Comparison of ENCODE assay signal across 15 cellular contexts in genomic region chr18:60541661-60542060, GRCh38.
"Had no signal": no experiment of that assay in that cellular context is flagged by ENCODE, and none has a peak within 500 bp of the region (broad histone marks: within the 10 kb centered on the region; RNA-seq: fewer than 3 reads in every experiment).

No MANE protein-coding gene starts in this region.

- ATAC-seq: mucosa of descending colon; naive thymus-derived CD4-positive, alpha-beta T cell; natural killer cell treated with Interleukin-12 subunit alpha and Interleukin-12 subunit beta and Interleukin-15 and Interleukin-18, amount 100 ng/mL, for 72 hours; right cardiac atrium; sciatic nerve; stimulated activated effector memory CD8-positive, alpha-beta T cell treated with anti-CD3 and anti-CD28 coated beads, Interleukin-12 subunit alpha, Interleukin-12 subunit beta, amount 100 ng/mL, for 72 hours had no signal

- DNase-seq: islet precursor cell; left ventricle myocardium inferior; midbrain; mucosa of descending colon; naive thymus-derived CD4-positive, alpha-beta T cell; ovary; posterior cingulate gyrus; retina; right cardiac atrium; stimulated activated CD4-positive, alpha-beta T cell treated with anti-CD3 and anti-CD28 coated beads, Interleukin-4, amount 100 ng/mL, for 24 hours; stimulated activated naive CD4-positive, alpha-beta T cell; upper lobe of left lung had no signal
